ENCODE assay signal across 7 cellular contexts in genomic region chr21:8388169-8388939, GRCh38.
DNase-seq lines count a peak whose midpoint lies in the region; ATAC-seq and TF ChIP-seq lines count a peak whose summit lies in the region.
"Not testable (repeated sequence)": the region's sequence is repeated elsewhere in the genome, so short reads cannot be mapped to it uniquely, and the experiment has no call there.

No MANE protein-coding gene starts in this region.

- H3K4me1 Mint-ChIP-seq in activated CD8-positive, alpha-beta T cell treated with anti-CD3 and anti-CD28 coated beads, Interleukin-2, amount 10 ng/mL, durations not matched to agents 7 days and 5 days (ENCODE audit: low read depth); effector memory CD8-positive, alpha-beta T cell (ENCODE audit: low read depth in 2 of 2); naive B cell; stimulated activated naive B cell treated with anti-CD40 and anti-IgM and Interleukin-4, amounts not matched to agents 10 μg/mL and 1 μg/mL and 100 μg/mL, for 72 hours: not testable (repeated sequence)

- H3F3A ChIP-seq in PC-3 (ENCODE audit: low read length, unreplicated experiment) = not testable (repeated sequence)

- POLR2A ChIA-PET in PC-3 (lab: Charles Lee; ENCODE audit: unreplicated experiment); activated CD8-positive, alpha-beta T cell treated with anti-CD3 and anti-CD28 coated beads, Interleukin-2, amount 10 ng/mL, durations not matched to agents 7 days and 5 days (lab: Charles Lee): not testable (repeated sequence)

- not testable (repeated sequence) for H3K9ac ChIP-seq in PC-3 (ENCODE audit: low read length)

- not testable (repeated sequence) for H3K27me3 Mint-ChIP-seq in activated CD8-positive, alpha-beta T cell treated with anti-CD3 and anti-CD28 coated beads, Interleukin-2, amount 10 ng/mL, durations not matched to agents 7 days and 5 days (ENCODE audit: low read depth); effector memory CD8-positive, alpha-beta T cell; naive B cell; stimulated activated naive B cell treated with anti-CD40 and anti-IgM and Interleukin-4, amounts not matched to agents 10 μg/mL and 1 μg/mL and 100 μg/mL, for 72 hours

- not testable (repeated sequence) for H3K27ac Mint-ChIP-seq in activated CD8-positive, alpha-beta T cell treated with anti-CD3 and anti-CD28 coated beads, Interleukin-2, amount 10 ng/mL, durations not matched to agents 7 days and 5 days; effector memory CD8-positive, alpha-beta T cell; naive B cell; stimulated activated naive B cell treated with anti-CD40 and anti-IgM and Interleukin-4, amounts not matched to agents 10 μg/mL and 1 μg/mL and 100 μg/mL, for 72 hours

- H3K36me3 ChIP-seq in PC-3 (ENCODE audit: low read depth, low read length) = not testable (repeated sequence)

- not testable (repeated sequence) for H3K4me2 ChIP-seq in PC-3 (ENCODE audit: low read length)

- H3K36me3 Mint-ChIP-seq in activated CD8-positive, alpha-beta T cell treated with anti-CD3 and anti-CD28 coated beads, Interleukin-2, amount 10 ng/mL, durations not matched to agents 7 days and 5 days (ENCODE audit: low read depth); effector memory CD8-positive, alpha-beta T cell (ENCODE audit: insufficient read depth); naive B cell; stimulated activated naive B cell treated with anti-CD40 and anti-IgM and Interleukin-4, amounts not matched to agents 10 μg/mL and 1 μg/mL and 100 μg/mL, for 72 hours: not testable (repeated sequence)

- CTCF ChIA-PET in PC-3 (lab: Charles Lee); activated CD8-positive, alpha-beta T cell treated with anti-CD3 and anti-CD28 coated beads, Interleukin-2, amount 10 ng/mL, durations not matched to agents 7 days and 5 days (lab: Charles Lee): not testable (repeated sequence)

- H3K27ac ChIP-seq in PC-3 (ENCODE audit: low read length); right cardiac atrium (ENCODE audit: low read length): not testable (repeated sequence)

- not testable (repeated sequence) for H3K4me3 ChIP-seq in PC-3 (ENCODE audit: low read length); right cardiac atrium (ENCODE audit: low read length)

- not testable (repeated sequence) for H3K4me3 Mint-ChIP-seq in activated CD8-positive, alpha-beta T cell treated with anti-CD3 and anti-CD28 coated beads, Interleukin-2, amount 10 ng/mL, durations not matched to agents 7 days and 5 days; effector memory CD8-positive, alpha-beta T cell; naive B cell; stimulated activated naive B cell treated with anti-CD40 and anti-IgM and Interleukin-4, amounts not matched to agents 10 μg/mL and 1 μg/mL and 100 μg/mL, for 72 hours

- no CpG with 5 or more reads among the region's 107 CpGs for WGBS in right cardiac atrium

- not testable (repeated sequence) for BruUV-seq in PC-3 (replicated peaks; lab: Mats Ljungman, UMichigan)

- H2AFZ ChIP-seq in PC-3 (ENCODE audit: low read length) = not testable (repeated sequence)

- not testable (repeated sequence) for H3K79me2 ChIP-seq in PC-3 (ENCODE audit: low read length)

- H4K20me1 ChIP-seq in PC-3 (ENCODE audit: low read length) = not testable (repeated sequence)

- H3K9me3 Mint-ChIP-seq in activated CD8-positive, alpha-beta T cell treated with anti-CD3 and anti-CD28 coated beads, Interleukin-2, amount 10 ng/mL, durations not matched to agents 7 days and 5 days (ENCODE audit: insufficient read depth); effector memory CD8-positive, alpha-beta T cell; naive B cell; stimulated activated naive B cell treated with anti-CD40 and anti-IgM and Interleukin-4, amounts not matched to agents 10 μg/mL and 1 μg/mL and 100 μg/mL, for 72 hours: not testable (repeated sequence)

- TF ChIP-seq CTCF in PC-3 (conservative IDR thresholded peaks at IDR 0.05; ENCODE audit: low read depth, low read length) = not testable (repeated sequence)

- intact Hi-C loops in PC-3 (cut with micrococcal nuclease); right cardiac atrium (cut with DNase I): not testable (repeated sequence)

- not testable (repeated sequence) for H3K9me2 ChIP-seq in PC-3 (replicated peaks; ENCODE audit: low read length)

- ATAC-seq in GM21423 (IDR thresholded peaks at IDR 0.05; ENCODE audit: unreplicated experiment) (peak; percentile 100), PC-3 (peak; percentile 99), right cardiac atrium (peak; percentile 99 to 100), naive B cell (ENCODE audit: low read depth in 2 of 2) (peak; percentile 96 to 97)
- peak; percentile 100 for ATAC-seq in activated CD8-positive, alpha-beta T cell treated with anti-CD3 and anti-CD28 coated beads, Interleukin-2, amount 10 ng/mL, durations not matched to agents 7 days and 5 days
- ATAC-seq in effector memory CD8-positive, alpha-beta T cell (replicated peaks) = peak; percentile 82
- ATAC-seq in stimulated activated naive B cell treated with anti-CD40 and anti-IgM and Interleukin-4, amounts not matched to agents 10 μg/mL and 1 μg/mL and 100 μg/mL, for 72 hours (replicated peaks) = peak; percentile 100

- not testable (repeated sequence) for H3K4me1 ChIP-seq in PC-3 (ENCODE audit: insufficient read depth, low read length); right cardiac atrium (ENCODE audit: control insufficient read depth, insufficient read depth, low read length)

- not testable (repeated sequence) for H3K9me3 ChIP-seq in PC-3 (ENCODE audit: low read length); right cardiac atrium (ENCODE audit: control insufficient read depth, low read length)

- not testable (repeated sequence) for DNase-seq in PC-3; activated CD8-positive, alpha-beta T cell treated with anti-CD3 and anti-CD28 coated beads, Interleukin-2, amount 10 ng/mL, durations not matched to agents 7 days and 5 days; effector memory CD8-positive, alpha-beta T cell; right cardiac atrium; naive B cell; stimulated activated naive B cell treated with anti-CD40 and anti-IgM and Interleukin-4, amounts not matched to agents 10 μg/mL and 1 μg/mL and 100 μg/mL, for 72 hours

- not testable (repeated sequence) for H3K27me3 ChIP-seq in PC-3 (ENCODE audit: low read length); right cardiac atrium (ENCODE audit: control insufficient read depth, insufficient read depth)
